Comparison of ENCODE assay signal across 8 cellular contexts in the genomic region with DNA sequence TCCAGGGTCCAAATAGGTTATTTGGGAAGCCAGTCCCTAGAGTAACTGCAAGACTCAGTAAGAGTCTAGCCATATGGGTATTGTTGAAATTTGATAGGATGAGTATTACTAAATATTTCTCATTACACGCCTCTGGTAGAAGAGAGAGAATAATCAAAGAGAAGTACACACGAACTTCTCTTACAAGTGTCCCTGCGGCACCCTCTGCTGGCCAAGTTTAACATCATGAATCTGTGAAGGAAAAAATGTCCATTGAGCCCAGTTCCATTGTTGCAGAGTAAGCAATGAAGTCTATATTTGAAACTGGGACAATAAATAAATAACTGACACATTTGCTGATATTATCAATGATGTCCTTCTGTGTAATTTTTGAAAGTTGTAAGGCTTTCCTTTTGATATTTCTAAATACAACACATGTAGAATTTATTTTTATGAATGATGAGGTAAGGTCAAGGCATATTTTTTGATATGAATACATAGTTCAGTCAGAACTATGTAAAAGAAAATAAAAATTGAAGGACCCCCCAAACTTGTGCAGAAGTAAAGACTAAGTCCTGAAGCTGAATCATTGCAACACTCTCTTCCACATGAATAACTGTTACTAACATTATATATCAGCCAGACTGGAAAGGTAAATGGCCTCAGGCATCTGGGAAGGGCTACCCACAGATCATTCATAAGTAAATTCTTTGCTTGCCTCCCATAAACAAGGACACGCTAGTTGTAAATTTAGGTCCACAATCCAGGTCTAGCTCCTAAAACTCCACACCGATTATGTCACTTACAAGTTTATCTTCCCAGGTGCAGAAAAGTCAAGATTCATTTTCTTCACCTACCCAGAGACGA. TPM values are rescaled to one million over a fixed set of nuclear protein-coding genes. Genes with fewer than 3 reads are reported as not detected.
DNase-seq lines count a peak whose midpoint lies in the region; ATAC-seq, FAIRE-seq and TF ChIP-seq lines count a peak whose summit lies in the region.

No MANE protein-coding gene starts in this region.

- H3K36me3 Mint-ChIP-seq in GM23338 (ENCODE audit: low read depth), result no peaks in the 10 kb centered on the region

- H3K36me3 ChIP-seq in GM23338 (ENCODE audit: insufficient read depth), result no peaks in the 10 kb centered on the region

- no peaks in the 10 kb centered on the region for H3K27me3 ChIP-seq in GM23338 (ENCODE audit: insufficient read depth)

- H4K20me1 ChIP-seq in GM23338 (replicated peaks; ENCODE audit: insufficient read depth), result no peaks in the 10 kb centered on the region

- DNase-seq in D721Med (ENCODE audit: insufficient read length, low spot score) (no peak), GM23338 (ENCODE audit: low spot score) (peak; percentile 79), NCI-H510A (lab: John Stamatoyannopoulos, UW) (peak; percentile 37), astrocyte of the cerebellum (ENCODE audit: low read depth) (peak; percentile 55), inferior parietal cortex (ENCODE audit: extremely low spot score) (peak; percentile 70)
- DNase-seq in stimulated activated CD4-positive, alpha-beta T cell treated with anti-CD3 and anti-CD28 coated beads, Interleukin-4, amount 100 ng/mL, for 24 hours, result peak; percentile 4

- H3F3A ChIP-seq in GM23338 (replicated peaks; ENCODE audit: low read depth), result no peaks in the 10 kb centered on the region

- H3K79me2 ChIP-seq in GM23338 (replicated peaks; ENCODE audit: insufficient read depth), result no peaks in the 10 kb centered on the region

- no peaks in the 10 kb centered on the region for H3K4me1 ChIP-seq in GM23338 (ENCODE audit: insufficient read depth)

- H3K4me3 ChIP-seq in GM23338 (no peak overlapping the region), astrocyte of the cerebellum (ENCODE audit: low read depth, low read length) (no peak overlapping the region)

- no peak overlapping the region for H2AFZ ChIP-seq in GM23338

- no peaks in the 10 kb centered on the region for H3K9me3 Mint-ChIP-seq in GM23338

- peaks cover 2% of the 10 kb centered on the region for H3K9me2 ChIP-seq in GM23338 (ENCODE audit: insufficient read depth)

- H3K27ac ChIP-seq in GM23338 (ENCODE audit: low read depth), result no peak overlapping the region

- no peaks in the 10 kb centered on the region for H3K27me3 Mint-ChIP-seq in GM23338 (ENCODE audit: insufficient read depth, low read depth, poor library complexity)

- no peak for FAIRE-seq in D721Med (lab: Jason Lieb, UNC)

- ATAC-seq in GM23338 (peak; percentile 63), GM21737 (IDR thresholded peaks at IDR 0.05; ENCODE audit: unreplicated experiment) (no peak), GM18517 (IDR thresholded peaks at IDR 0.05; ENCODE audit: unreplicated experiment) (no peak)

- H3K4me1 Mint-ChIP-seq in GM23338, result no peaks in the 10 kb centered on the region

- H3K4me3 Mint-ChIP-seq in GM23338, result no peak overlapping the region

- H3K27ac Mint-ChIP-seq in GM23338, result no peak overlapping the region

- no peak overlapping the region for H3K4me2 ChIP-seq in GM23338

- TF ChIP-seq CTCF in D721Med (IDR thresholded peaks at IDR 0.05; ENCODE audit: insufficient read depth, missing control alignments) (peak; percentile 56), GM23338 (conservative IDR thresholded peaks at IDR 0.05; ENCODE audit: low read depth in 2 of 2) (peak; percentile 78 to 84), astrocyte of the cerebellum (IDR thresholded peaks at IDR 0.05; ENCODE audit: low read depth, low read length, missing control alignments) (peak; percentile 73)

- in situ Hi-C loops in astrocyte of the cerebellum (cut with HindIII; ENCODE audit: low sequenced_read_pairs), result no loop called here

TF ChIP-seq in GM23338, 12 proteins besides CTCF, POLR2A, EP300 and RAD21 (continues in another document):
- TF ChIP-seq ZNF331 (CRISPR knock-in tag; IDR thresholded peaks at IDR 0.05; ENCODE audit: low read depth), result no peak
- no peak for TF ChIP-seq NANOG (IDR thresholded peaks at IDR 0.05; ENCODE audit: borderline replicate concordance)
- no peak for TF ChIP-seq JUNB (IDR thresholded peaks at IDR 0.05; ENCODE audit: unreplicated experiment)
- TF ChIP-seq, protein P1, sequence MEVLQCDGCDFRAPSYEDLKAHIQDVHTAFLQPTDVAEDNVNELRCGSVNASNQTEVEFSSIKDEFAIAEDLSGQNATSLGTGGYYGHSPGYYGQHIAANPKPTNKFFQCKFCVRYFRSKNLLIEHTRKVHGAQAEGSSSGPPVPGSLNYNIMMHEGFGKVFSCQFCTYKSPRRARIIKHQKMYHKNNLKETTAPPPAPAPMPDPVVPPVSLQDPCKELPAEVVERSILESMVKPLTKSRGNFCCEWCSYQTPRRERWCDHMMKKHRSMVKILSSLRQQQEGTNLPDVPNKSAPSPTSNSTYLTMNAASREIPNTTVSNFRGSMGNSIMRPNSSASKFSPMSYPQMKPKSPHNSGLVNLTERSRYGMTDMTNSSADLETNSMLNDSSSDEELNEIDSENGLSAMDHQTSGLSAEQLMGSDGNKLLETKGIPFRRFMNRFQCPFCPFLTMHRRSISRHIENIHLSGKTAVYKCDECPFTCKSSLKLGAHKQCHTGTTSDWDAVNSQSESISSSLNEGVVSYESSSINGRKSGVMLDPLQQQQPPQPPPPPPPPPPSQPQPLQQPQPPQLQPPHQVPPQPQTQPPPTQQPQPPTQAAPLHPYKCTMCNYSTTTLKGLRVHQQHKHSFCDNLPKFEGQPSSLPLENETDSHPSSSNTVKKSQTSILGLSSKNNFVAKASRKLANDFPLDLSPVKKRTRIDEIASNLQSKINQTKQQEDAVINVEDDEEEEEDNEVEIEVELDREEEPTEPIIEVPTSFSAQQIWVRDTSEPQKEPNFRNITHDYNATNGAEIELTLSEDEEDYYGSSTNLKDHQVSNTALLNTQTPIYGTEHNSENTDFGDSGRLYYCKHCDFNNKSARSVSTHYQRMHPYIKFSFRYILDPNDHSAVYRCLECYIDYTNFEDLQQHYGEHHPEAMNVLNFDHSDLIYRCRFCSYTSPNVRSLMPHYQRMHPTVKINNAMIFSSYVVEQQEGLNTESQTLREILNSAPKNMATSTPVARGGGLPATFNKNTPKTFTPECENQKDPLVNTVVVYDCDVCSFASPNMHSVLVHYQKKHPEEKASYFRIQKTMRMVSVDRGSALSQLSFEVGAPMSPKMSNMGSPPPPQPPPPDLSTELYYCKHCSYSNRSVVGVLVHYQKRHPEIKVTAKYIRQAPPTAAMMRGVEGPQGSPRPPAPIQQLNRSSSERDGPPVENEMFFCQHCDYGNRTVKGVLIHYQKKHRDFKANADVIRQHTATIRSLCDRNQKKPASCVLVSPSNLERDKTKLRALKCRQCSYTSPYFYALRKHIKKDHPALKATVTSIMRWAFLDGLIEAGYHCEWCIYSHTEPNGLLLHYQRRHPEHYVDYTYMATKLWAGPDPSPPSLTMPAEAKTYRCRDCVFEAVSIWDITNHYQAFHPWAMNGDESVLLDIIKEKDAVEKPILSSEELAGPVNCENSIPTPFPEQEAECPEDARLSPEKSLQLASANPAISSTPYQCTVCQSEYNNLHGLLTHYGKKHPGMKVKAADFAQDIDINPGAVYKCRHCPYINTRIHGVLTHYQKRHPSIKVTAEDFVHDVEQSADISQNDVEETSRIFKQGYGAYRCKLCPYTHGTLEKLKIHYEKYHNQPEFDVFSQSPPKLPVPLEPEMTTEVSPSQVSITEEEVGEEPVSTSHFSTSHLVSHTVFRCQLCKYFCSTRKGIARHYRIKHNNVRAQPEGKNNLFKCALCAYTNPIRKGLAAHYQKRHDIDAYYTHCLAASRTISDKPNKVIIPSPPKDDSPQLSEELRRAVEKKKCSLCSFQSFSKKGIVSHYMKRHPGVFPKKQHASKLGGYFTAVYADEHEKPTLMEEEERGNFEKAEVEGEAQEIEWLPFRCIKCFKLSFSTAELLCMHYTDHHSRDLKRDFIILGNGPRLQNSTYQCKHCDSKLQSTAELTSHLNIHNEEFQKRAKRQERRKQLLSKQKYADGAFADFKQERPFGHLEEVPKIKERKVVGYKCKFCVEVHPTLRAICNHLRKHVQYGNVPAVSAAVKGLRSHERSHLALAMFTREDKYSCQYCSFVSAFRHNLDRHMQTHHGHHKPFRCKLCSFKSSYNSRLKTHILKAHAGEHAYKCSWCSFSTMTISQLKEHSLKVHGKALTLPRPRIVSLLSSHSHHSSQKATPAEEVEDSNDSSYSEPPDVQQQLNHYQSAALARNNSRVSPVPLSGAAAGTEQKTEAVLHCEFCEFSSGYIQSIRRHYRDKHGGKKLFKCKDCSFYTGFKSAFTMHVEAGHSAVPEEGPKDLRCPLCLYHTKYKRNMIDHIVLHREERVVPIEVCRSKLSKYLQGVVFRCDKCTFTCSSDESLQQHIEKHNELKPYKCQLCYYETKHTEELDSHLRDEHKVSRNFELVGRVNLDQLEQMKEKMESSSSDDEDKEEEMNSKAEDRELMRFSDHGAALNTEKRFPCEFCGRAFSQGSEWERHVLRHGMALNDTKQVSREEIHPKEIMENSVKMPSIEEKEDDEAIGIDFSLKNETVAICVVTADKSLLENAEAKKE (CRISPR knock-in tag; IDR thresholded peaks at IDR 0.05), result no peak

RNA-seq across cellular contexts. Expression of gene OR51L1, which starts 10.0 kb away (rescaled TPM):
- total RNA-seq in GM23338 (2014; rRNA removed; shearing (Covaris generic)), result not detected in 2 replicates
- not detected in 2 replicates for polyA plus RNA-seq in GM23338 (2016; fragmentation: Nextera tagmentation; extraction: Ambion mirVana)

RNA-seq across cellular contexts. Expression of gene OR52J3, which starts 41.7 kb away (rescaled TPM):
- total RNA-seq in GM23338 (2014; rRNA removed; shearing (Covaris generic)), result not detected in 2 replicates
- polyA plus RNA-seq in GM23338 (2016; fragmentation: Nextera tagmentation; extraction: Ambion mirVana), result not detected in 2 replicates

RNA-seq across cellular contexts. Expression of gene OR51A2, which starts 49.1 kb away (rescaled TPM):
- total RNA-seq in GM23338 (2014; rRNA removed; shearing (Covaris generic)), result not detected in 2 replicates
- not detected in 2 replicates for polyA plus RNA-seq in GM23338 (2016; fragmentation: Nextera tagmentation; extraction: Ambion mirVana)

RNA-seq across cellular contexts. Expression of gene OR52E2, which starts 54.8 kb away (rescaled TPM):
- not detected in 2 replicates for total RNA-seq in GM23338 (2014; rRNA removed; shearing (Covaris generic))
- polyA plus RNA-seq in GM23338 (2016; fragmentation: Nextera tagmentation; extraction: Ambion mirVana), result not detected in 2 replicates

RNA-seq across cellular contexts. Expression of gene OR51A4, which starts 57.2 kb away (rescaled TPM):
- not detected in 2 replicates for total RNA-seq in GM23338 (2014; rRNA removed; shearing (Covaris generic))
- polyA plus RNA-seq in GM23338 (2016; fragmentation: Nextera tagmentation; extraction: Ambion mirVana), result not detected in 2 replicates
